ENCODE assay signal across 8 cellular contexts in genomic region chr16:1772362-1772907, GRCh38. TPM values are rescaled to one million over a fixed set of nuclear protein-coding genes. Genes with fewer than 3 reads are reported as not detected.
A peak's percentile ranks its signal among the peaks of the same experiment; 100 is the strongest.
DNase-seq lines count a peak whose midpoint lies in the region; ATAC-seq and TF ChIP-seq lines count a peak whose summit lies in the region.

EME2 (plus strand) TSS chr16:1772810; CDS start chr16:1773228, 418 bp downstream.

- CTCF ChIA-PET in activated CD8-positive, alpha-beta memory T cell treated with anti-CD3 and anti-CD28 coated beads, Interleukin-2, amount 10 ng/mL, durations not matched to agents 7 days and 5 days (lab: Charles Lee), result interaction anchor here (1.2 to 4.5 kb wide), 6 partner anchors 10 to 345 kb away, joined by 3 to 47 read pairs (median 6); partner anchors contain the start of genes IFT140, MAPK8IP3, NUBP2 and SPSB3

- peak; percentile 50 for DNase-seq in NCI-H345 (lab: John Stamatoyannopoulos, UW)
- DNase-seq in NCI-H345 treated with DMSO at 0.1 percent for 48 hours (lab: John Stamatoyannopoulos, UW; ENCODE audit: unreplicated experiment), result no peak
- DNase-seq in MM.1S, result peak; percentile 60
- DNase-seq in activated CD8-positive, alpha-beta memory T cell treated with anti-CD3 and anti-CD28 coated beads, Interleukin-2, amount 10 ng/mL, durations not matched to agents 7 days and 5 days, result peak; percentile 74
- DNase-seq in esophagus muscularis mucosa (ENCODE audit: extremely low spot score), result no peak
- DNase-seq in neural progenitor cell (ENCODE audit: low spot score), result peak; percentile 54
- DNase-seq in omental fat pad (ENCODE audit: low spot score), result no peak

- H3K36me3 ChIP-seq in MM.1S (replicated peaks; ENCODE audit: insufficient read depth, low read length), result no peaks in the 10 kb centered on the region
- H3K36me3 ChIP-seq in esophagus muscularis mucosa, result peaks cover 27 to 51% (median 50%) of the 10 kb centered on the region in 4 donors
- H3K36me3 ChIP-seq in neural progenitor cell, result no peaks in the 10 kb centered on the region

- H3K4me1 ChIP-seq in MM.1S (ENCODE audit: low read length) (0 out of 2 replicates have a peak, but pooled peaks cover 3% of the 10 kb centered on the region), esophagus muscularis mucosa (peaks cover 36 to 64% (median 57%) of the 10 kb centered on the region in 4 donors), neural progenitor cell (peaks cover 5% of the 10 kb centered on the region)

- ATAC-seq in activated CD8-positive, alpha-beta memory T cell treated with anti-CD3 and anti-CD28 coated beads, Interleukin-2, amount 10 ng/mL, durations not matched to agents 7 days and 5 days, result peak; percentile 21
- ATAC-seq in HG03108 (IDR thresholded peaks at IDR 0.05; ENCODE audit: unreplicated experiment) (no peak), omental fat pad (ENCODE audit: low FRiP score) (no peak)

- H4K20me1 ChIP-seq in MM.1S (ENCODE audit: insufficient read depth, low read length) (no peaks in the 10 kb centered on the region), neural progenitor cell (ENCODE audit: low read depth) (peaks cover 38% of the 10 kb centered on the region)

- no peak for TF ChIP-seq CTCF in MM.1S (IDR thresholded peaks at IDR 0.05; ENCODE audit: low read length)
- no peak for TF ChIP-seq CTCF in esophagus muscularis mucosa (IDR thresholded peaks at IDR 0.05)
- no peak for TF ChIP-seq CTCF in neural progenitor cell (IDR thresholded peaks at IDR 0.05)
- TF ChIP-seq CTCF in omental fat pad (IDR thresholded peaks at IDR 0.05), result no peak

- H3K4me2 ChIP-seq in MM.1S (ENCODE audit: low read depth, low read length) (peak within 1 kb of the TSS; percentile 94), neural progenitor cell (peak within 1 kb of the TSS; percentile 95)

- TF ChIP-seq EP300 in esophagus muscularis mucosa (IDR thresholded peaks at IDR 0.05), result no peak

- H3F3A ChIP-seq in MM.1S (ENCODE audit: insufficient read depth, low read length) (peaks cover 13% of the 10 kb centered on the region), neural progenitor cell (ENCODE audit: low read depth) (peaks cover 7% of the 10 kb centered on the region)

- H3K27ac ChIP-seq in MM.1S (ENCODE audit: low read length) (peak within 1 kb of the TSS; percentile 90), esophagus muscularis mucosa (replicated peaks in 1 of 4) (peak within 1 kb of the TSS; percentile 87 to 95 (median 90)), neural progenitor cell (no peak within 1 kb of the TSS)

- WGBS in esophagus muscularis mucosa, result 1% methylated on average over 11 of the region's 53 CpGs

- H3K27me3 ChIP-seq in MM.1S (replicated peaks; ENCODE audit: insufficient read depth, low read length) (no peaks in the 10 kb centered on the region), esophagus muscularis mucosa (no peaks in the 10 kb centered on the region), neural progenitor cell (no peaks in the 10 kb centered on the region)

- H3K4me3 ChIP-seq in MM.1S (ENCODE audit: low read length) (peak within 1 kb of the TSS; percentile 96), esophagus muscularis mucosa (peak within 1 kb of the TSS; percentile 72 to 100 (median 88)), neural progenitor cell (peak within 1 kb of the TSS; percentile 83)

- peak within 1 kb of the TSS; percentile 98 for H3K27ac Mint-ChIP-seq in activated CD8-positive, alpha-beta memory T cell treated with anti-CD3 and anti-CD28 coated beads, Interleukin-2, amount 10 ng/mL, durations not matched to agents 7 days and 5 days
- no peak within 1 kb of the TSS for H3K27ac Mint-ChIP-seq in neural progenitor cell

- intact Hi-C loops in esophagus muscularis mucosa (cut with DNase I), result loop anchor here (5.0 kb wide), 2 partner anchors 65 to 160 kb away; partner anchors contain the start of genes CRAMP1, IFT140 and MAPK8IP3

- no peak for TF ChIP-seq POLR2A in esophagus muscularis mucosa (IDR thresholded peaks at IDR 0.05; ENCODE audit: low read depth)

- peak within 1 kb of the TSS; percentile 98 for H3K9ac ChIP-seq in MM.1S (ENCODE audit: low read length)
- H3K9ac ChIP-seq in neural progenitor cell, result peak within 1 kb of the TSS; percentile 59

- peaks cover 13% of the 10 kb centered on the region for H3K4me1 Mint-ChIP-seq in activated CD8-positive, alpha-beta memory T cell treated with anti-CD3 and anti-CD28 coated beads, Interleukin-2, amount 10 ng/mL, durations not matched to agents 7 days and 5 days
- peaks cover 10% of the 10 kb centered on the region for H3K4me1 Mint-ChIP-seq in neural progenitor cell

- H3K36me3 Mint-ChIP-seq in activated CD8-positive, alpha-beta memory T cell treated with anti-CD3 and anti-CD28 coated beads, Interleukin-2, amount 10 ng/mL, durations not matched to agents 7 days and 5 days, result peaks cover 7% of the 10 kb centered on the region
- H3K36me3 Mint-ChIP-seq in neural progenitor cell, result peaks cover 3% of the 10 kb centered on the region

- H3K9me3 Mint-ChIP-seq in activated CD8-positive, alpha-beta memory T cell treated with anti-CD3 and anti-CD28 coated beads, Interleukin-2, amount 10 ng/mL, durations not matched to agents 7 days and 5 days (ENCODE audit: low read depth), result no peaks in the 10 kb centered on the region
- no peaks in the 10 kb centered on the region for H3K9me3 Mint-ChIP-seq in neural progenitor cell

- H3K4me3 Mint-ChIP-seq in activated CD8-positive, alpha-beta memory T cell treated with anti-CD3 and anti-CD28 coated beads, Interleukin-2, amount 10 ng/mL, durations not matched to agents 7 days and 5 days, result peak within 1 kb of the TSS; percentile 100
- peak within 1 kb of the TSS; percentile 97 for H3K4me3 Mint-ChIP-seq in neural progenitor cell

- H3K9me2 ChIP-seq in MM.1S (replicated peaks; ENCODE audit: insufficient read depth, low read length), result no peaks in the 10 kb centered on the region

- H3K27me3 Mint-ChIP-seq in activated CD8-positive, alpha-beta memory T cell treated with anti-CD3 and anti-CD28 coated beads, Interleukin-2, amount 10 ng/mL, durations not matched to agents 7 days and 5 days, result no peaks in the 10 kb centered on the region
- peaks cover 7% of the 10 kb centered on the region for H3K27me3 Mint-ChIP-seq in neural progenitor cell (ENCODE audit: insufficient read depth, low read depth)

- H3K9me3 ChIP-seq in MM.1S (replicated peaks; ENCODE audit: insufficient read depth, low read length), result no peaks in the 10 kb centered on the region
- H3K9me3 ChIP-seq in esophagus muscularis mucosa, result no peaks in the 10 kb centered on the region
- H3K9me3 ChIP-seq in neural progenitor cell (ENCODE audit: low read depth), result no peaks in the 10 kb centered on the region

- H3K79me2 ChIP-seq in MM.1S (ENCODE audit: low read length), result peaks cover 45% of the 10 kb centered on the region
- H3K79me2 ChIP-seq in neural progenitor cell (ENCODE audit: low read depth), result peaks cover 25% of the 10 kb centered on the region

- H2AFZ ChIP-seq in MM.1S (ENCODE audit: low read length), result peak within 1 kb of the TSS; percentile 81
- peak within 1 kb of the TSS; percentile 80 for H2AFZ ChIP-seq in neural progenitor cell (replicated peaks)

RNA-seq across cellular contexts. Expression of gene EME2, which starts in this region (rescaled TPM):
- 10 to 100 TPM; 22.3 to 34.6 TPM for total RNA-seq in activated CD8-positive, alpha-beta memory T cell treated with anti-CD3 and anti-CD28 coated beads, Interleukin-2, amount 10 ng/mL, durations not matched to agents 7 days and 5 days
- total RNA-seq in esophagus muscularis mucosa, result 10 to 100 TPM in 1 of 4 donors, 1 to 10 TPM in 3; 5.5 to 10.4 (median 6.5) TPM
- total RNA-seq in neural progenitor cell (ENCODE audit: low replicate concordance), result 2.3 and 10.3 TPM in 2 replicates
- 10 to 100 TPM in 1 of 4 donors, 1 to 10 TPM in 3; 5.9 to 16.2 (median 7.1) TPM for total RNA-seq in omental fat pad

Comparison
In these comparisons a context has a peak if more than half of its experiments do, and no peak if none do; other contexts are left out.
1. DNase-seq: peak in NCI-H345 (single experiment), MM.1S (single experiment), activated CD8-positive, alpha-beta memory T cell treated with anti-CD3 and anti-CD28 coated beads, Interleukin-2, amount 10 ng/mL, durations not matched to agents 7 days and 5 days (single experiment) and neural progenitor cell (single experiment); none in NCI-H345 treated with DMSO at 0.1 percent for 48 hours (single experiment), esophagus muscularis mucosa (single experiment) and omental fat pad (single experiment).
2. Peak in every context shown above with its lines, with median percentiles within 50 percentile points of each other: H3K4me3 ChIP-seq.